In the genomic region with DNA sequence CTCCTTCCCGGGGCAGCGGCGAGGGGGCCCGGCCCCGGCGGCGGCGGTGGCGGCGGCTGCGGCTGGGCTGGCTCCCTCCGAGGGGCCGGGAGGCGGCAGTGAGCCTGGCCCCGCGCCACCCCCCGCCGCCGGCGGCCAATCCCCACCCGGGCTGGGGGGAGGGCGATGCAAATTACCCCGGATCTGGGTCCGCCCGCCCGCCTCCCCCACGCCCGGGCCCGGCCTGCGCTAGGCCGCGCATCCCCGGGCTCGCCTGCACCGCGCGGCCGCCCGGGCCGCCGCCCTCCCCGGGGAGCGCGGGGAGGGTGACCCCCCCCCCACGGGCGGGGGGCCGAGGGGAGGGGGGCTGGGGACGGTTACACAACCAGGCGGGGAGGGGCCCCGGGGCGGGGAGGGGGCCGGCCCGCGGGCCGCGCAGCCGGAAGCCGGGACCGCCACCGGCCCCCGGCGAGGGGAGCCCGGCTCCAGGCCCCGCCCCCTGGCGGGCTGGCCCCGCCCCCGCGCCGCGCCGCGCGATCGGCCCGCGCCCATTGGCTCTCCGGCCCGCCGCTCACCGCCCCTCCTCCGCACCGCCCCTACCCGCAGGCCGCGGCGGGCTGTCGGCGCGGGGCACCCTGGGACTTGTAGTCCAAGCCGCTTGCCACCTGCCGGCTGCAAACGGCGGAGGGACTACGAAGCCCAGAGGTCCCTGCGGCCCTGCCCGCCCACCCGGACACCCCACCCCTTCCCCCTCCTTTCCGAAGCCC, we compare ENCODE assay signal across 8 cellular contexts. TPM values are rescaled to one million over a fixed set of nuclear protein-coding genes. Genes with fewer than 3 reads are reported as not detected.
DNase-seq lines count a peak whose midpoint lies in the region; ATAC-seq and TF ChIP-seq lines count a peak whose summit lies in the region.

No MANE protein-coding gene starts in this region.

- WGBS in right lobe of liver (ENCODE audit: insufficient coverage, low coverage, low lambda C conversion rate, missing lambda C conversion rate): no CpG with 5 or more reads among the region's 98 CpGs

- no peaks in the 10 kb centered on the region for H3K36me3 ChIP-seq in right lobe of liver

- no peak for TF ChIP-seq CTCF in CD14-positive monocyte (IDR thresholded peaks at IDR 0.05)
- TF ChIP-seq CTCF in right lobe of liver (IDR thresholded peaks at IDR 0.05): no peak

- peaks cover 0 to 38% (median 16%) of the 10 kb centered on the region in 4 donors for H3K4me1 ChIP-seq in right lobe of liver

- no peaks in the 10 kb centered on the region for H3K9me3 ChIP-seq in right lobe of liver

- H3K4me1 Mint-ChIP-seq in CD14-positive monocyte: peaks cover 48% of the 10 kb centered on the region

- ATAC-seq in GM19395 (IDR thresholded peaks at IDR 0.05; ENCODE audit: unreplicated experiment) (peak; percentile 67), HG03520 (IDR thresholded peaks at IDR 0.05; ENCODE audit: unreplicated experiment) (peak; percentile 75), right lobe of liver (peak; percentile 70 to 85 (median 78))

- DNase-seq in CD14-positive monocyte (ENCODE audit: low spot score) (peak; percentile 96), NCI-H69 (lab: John Stamatoyannopoulos, UW) (peak; percentile 99), cortex of kidney (lab: John Stamatoyannopoulos, UW) (peak; percentile 94), right lobe of liver (peak; percentile 98 to 99 (median 98))
- peak; percentile 92 to 94 for DNase-seq in activated CD4-positive, alpha-beta T cell treated with anti-CD3 and anti-CD28 coated beads, Interleukin-2, amount 50 U/mL, for 24 hours (ENCODE audit: low read depth in 1 of 2, low spot score in 1 of 2)
- peak; percentile 92 to 97 (median 96) for DNase-seq in stimulated activated CD4-positive, alpha-beta T cell treated with anti-CD3 and anti-CD28 coated beads, TNF-alpha, amount 100 ng/mL, for 1 hour (ENCODE audit: low read depth in 3 of 3, low spot score in 1 of 3)

- H3K36me3 Mint-ChIP-seq in CD14-positive monocyte: peaks cover 10 to 15% of the 10 kb centered on the region in 2 donors

- H3K27ac ChIP-seq in right lobe of liver: peak overlapping the region in 1 of 3 donors; percentile 94

- H3K4me3 Mint-ChIP-seq in CD14-positive monocyte: peak overlapping the region in 1 of 2 donors; percentile 67

- peaks cover 0 to 2% (median 0%) of the 10 kb centered on the region in 3 donors for H3K27me3 Mint-ChIP-seq in CD14-positive monocyte (ENCODE audit: low read depth in 3 of 3)

- H3K9me3 Mint-ChIP-seq in CD14-positive monocyte: no peaks in the 10 kb centered on the region

- TF ChIP-seq POLR2A in right lobe of liver (IDR thresholded peaks at IDR 0.05): peak; percentile 55

- peak overlapping the region; percentile 61 to 96 (median 70) for H3K4me3 ChIP-seq in right lobe of liver

- intact Hi-C loops in CD14-positive monocyte (cut with micrococcal nuclease) (loop anchor here (2.0 to 5.0 kb wide), 4 partner anchors 13 to 78 kb away; a partner anchor contains a TSS), right lobe of liver (cut with DNase I) (loop anchor here (10.0 kb wide), 2 partner anchors 51 to 61 kb away; a partner anchor contains a TSS)

- peak overlapping the region in 3 of 7 donors; percentile 16 to 79 (median 75) for H3K27ac Mint-ChIP-seq in CD14-positive monocyte

- no peaks in the 10 kb centered on the region for H3K27me3 ChIP-seq in right lobe of liver

RNA-seq across cellular contexts. Expression of a gene that starts 1.1 kb away (rescaled TPM):
- polyA plus RNA-seq in CD14-positive monocyte: 10 to 100 TPM; 18.0 to 20.2 TPM
- total RNA-seq in right lobe of liver: 10 to 100 TPM; 19.0 to 38.5 (median 27.7) TPM

RNA-seq across cellular contexts. Expression of a gene that starts 58.1 kb away (rescaled TPM):
- 1 to 10 TPM; 2.3 to 5.9 TPM for polyA plus RNA-seq in CD14-positive monocyte
- total RNA-seq in right lobe of liver: 10 to 100 TPM in 5 of 6 experiments, 1 to 10 TPM in 1; 9.9 to 20.0 (median 14.9) TPM

RNA-seq across cellular contexts. Expression of a gene that starts 58.3 kb away (rescaled TPM):
- polyA plus RNA-seq in CD14-positive monocyte: 10 to 100 TPM; 30.5 to 40.2 TPM
- 10 to 100 TPM; 50.2 to 75.7 (median 59.8) TPM for total RNA-seq in right lobe of liver
